Comparison of ENCODE assay signal across 24 cellular contexts in the genomic region with DNA sequence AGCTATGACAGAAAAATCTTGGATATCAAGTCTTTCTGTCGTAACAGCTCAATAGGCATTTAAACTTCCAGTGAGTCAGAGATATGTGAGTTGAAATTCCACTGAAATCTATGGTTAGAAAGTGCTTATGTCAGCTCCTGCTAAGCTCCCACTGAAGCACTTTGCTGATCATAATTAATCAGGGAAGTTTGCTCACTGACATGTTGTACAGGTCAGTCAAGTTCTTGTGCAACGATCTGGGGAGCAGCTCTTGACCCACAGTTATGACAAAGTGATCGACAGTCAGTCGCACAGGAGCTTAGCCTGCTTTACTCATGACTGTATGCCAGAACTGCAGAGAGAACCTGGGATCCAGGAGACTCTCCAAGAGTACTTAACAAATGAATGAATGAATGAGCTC.
DNase-seq lines count a peak whose midpoint lies in the region; ATAC-seq, FAIRE-seq and TF ChIP-seq lines count a peak whose summit lies in the region.
"Had no signal": no experiment of that assay in that cellular context is flagged by ENCODE, and none has a peak within 500 bp of the region (broad histone marks: within the 10 kb centered on the region; RNA-seq: fewer than 3 reads in every experiment).

No MANE protein-coding gene starts in this region.

- no peak for TF ChIP-seq POLR2A in upper lobe of left lung (IDR thresholded peaks at IDR 0.05)
- TF ChIP-seq POLR2A in vagina (IDR thresholded peaks at IDR 0.05) = no peak

- ATAC-seq in left lung = peak; percentile 94
- peak; percentile 23 to 75 for ATAC-seq in upper lobe of left lung (ENCODE audit: low FRiP score in 2 of 2)
- ATAC-seq in GM21526 (IDR thresholded peaks at IDR 0.05; ENCODE audit: low FRiP score, unreplicated experiment) = no peak
- ATAC-seq: activated T-cell treated with anti-CD3 and anti-CD28 coated beads, Interleukin-2, amount 50 U/mL, for 4 hours; body of pancreas; gastroesophageal sphincter; GM12878 had no signal

- 34 to 49% methylated on average over 4 of the region's 4 CpGs for WGBS in upper lobe of left lung, 2 donors

- intact Hi-C loops in left lung (cut with DNase I) (no loop called here), vagina (cut with DNase I) (no loop called here)

- no peaks in the 10 kb centered on the region for H3K9me3 ChIP-seq in left lung
- no peaks in the 10 kb centered on the region for H3K9me3 ChIP-seq in upper lobe of left lung
- no peaks in the 10 kb centered on the region for H3K9me3 ChIP-seq in vagina
- H3K9me3 ChIP-seq: body of pancreas, colonic mucosa, gastroesophageal sphincter, HAP-1 had no signal

- peak; percentile 9 for DNase-seq in DMS53 (lab: John Stamatoyannopoulos, UW)
- no peak for DNase-seq in DMS53 treated with DMSO at 0.1 percent for 48 hours (lab: John Stamatoyannopoulos, UW; ENCODE audit: unreplicated experiment)
- DNase-seq in bronchial epithelial cell (ENCODE audit: low read depth) = peak; percentile 99
- peak in 1 of 2 donors; percentile 53 for DNase-seq in left lung
- peak in 1 of 2 donors; percentile 79 for DNase-seq in upper lobe of left lung
- DNase-seq in hepatic stellate cell (ENCODE audit: low spot score) = no peak
- DNase-seq in vagina (ENCODE audit: extremely low spot score in 2 of 2) = no peak
- DNase-seq: activated CD4-positive, alpha-beta memory T cell treated with anti-CD3 and anti-CD28 coated beads for 36 hours; activated naive CD4-positive, alpha-beta T cell treated with anti-CD3 and anti-CD28 coated beads, Interleukin-2, amount 50 U/mL, for 16 hours; activated T-cell treated with anti-CD3 and anti-CD28 coated beads, Interleukin-2, amount 50 U/mL, for 4 hours; body of pancreas; colonic mucosa; NCI-H1092; NCI-H774; stimulated activated CD8-positive, alpha-beta memory T cell treated with anti-CD3 and anti-CD28 coated beads, Interleukin-4, amount 100 ng/mL, for 48 hours; substantia nigra; SW 1271 had no signal

- no peak for TF ChIP-seq CTCF in bronchial epithelial cell (IDR thresholded peaks at IDR 0.05; ENCODE audit: insufficient read depth, low read length, severe bottlenecking)
- TF ChIP-seq CTCF in left lung (IDR thresholded peaks at IDR 0.05) = no peak
- no peak for TF ChIP-seq CTCF in upper lobe of left lung (IDR thresholded peaks at IDR 0.05)
- no peak for TF ChIP-seq CTCF in vagina (IDR thresholded peaks at IDR 0.05)

- H3K4me1 ChIP-seq in left lung = no peaks in the 10 kb centered on the region
- H3K4me1 ChIP-seq in upper lobe of left lung = no peaks in the 10 kb centered on the region
- no peaks in the 10 kb centered on the region for H3K4me1 ChIP-seq in vagina
- H3K4me1 ChIP-seq: body of pancreas, colonic mucosa, gastroesophageal sphincter had no signal

- peak in 1 of 4 donors; percentile 72 for TF ChIP-seq EP300 in upper lobe of left lung (IDR thresholded peaks at IDR 0.05)

- FAIRE-seq in bronchial epithelial cell (lab: Jason Lieb, UNC) = peak; percentile 99
- FAIRE-seq: D721Med, GM12878 had no signal

- H3K27me3 ChIP-seq in bronchial epithelial cell (ENCODE audit: control insufficient read depth, insufficient read depth, low read length) (no peaks in the 10 kb centered on the region), left lung (no peaks in the 10 kb centered on the region), upper lobe of left lung (no peaks in the 10 kb centered on the region), vagina (no peaks in the 10 kb centered on the region)
- H3K27me3 ChIP-seq: body of pancreas, colonic mucosa, gastroesophageal sphincter had no signal

- no peak overlapping the region for H3K27ac ChIP-seq in left lung
- H3K27ac ChIP-seq in upper lobe of left lung = no peak overlapping the region
- no peak overlapping the region for H3K27ac ChIP-seq in vagina
- H3K27ac ChIP-seq: 22Rv1, body of pancreas, colonic mucosa, gastroesophageal sphincter, KMS-11 had no signal

- H3K36me3 ChIP-seq in bronchial epithelial cell (ENCODE audit: control insufficient read depth, insufficient read depth, low read length) (no peaks in the 10 kb centered on the region), left lung (no peaks in the 10 kb centered on the region), upper lobe of left lung (no peaks in the 10 kb centered on the region), vagina (no peaks in the 10 kb centered on the region)
- H3K36me3 ChIP-seq: colonic mucosa, gastroesophageal sphincter, HAP-1 had no signal

- H3K4me3 ChIP-seq in bronchial epithelial cell (ENCODE audit: low read depth, low read length) = no peak overlapping the region
- H3K4me3 ChIP-seq in left lung = no peak overlapping the region
- H3K4me3 ChIP-seq in upper lobe of left lung = no peak overlapping the region
- no peak overlapping the region for H3K4me3 ChIP-seq in vagina
- H3K4me3 ChIP-seq: body of pancreas, colonic mucosa, gastroesophageal sphincter, GM12878, HAP-1 had no signal

Comparison
In these comparisons a context has a peak if more than half of its experiments do, and no peak if none do; other contexts are left out.
1. DNase-seq: peak in DMS53 (single experiment) and bronchial epithelial cell (single experiment); none in DMS53 treated with DMSO at 0.1 percent for 48 hours (single experiment), hepatic stellate cell (single experiment) and vagina (0 of 2).